ENCODE assay signal across 9 cellular contexts in genomic region chr11:105035262-105035620, GRCh38.
DNase-seq lines count a peak whose midpoint lies in the region; ATAC-seq lines count a peak whose summit lies in the region.
"Had no signal": no experiment of that assay in that cellular context is flagged by ENCODE, and none has a peak within 500 bp of the region (broad histone marks: within the 10 kb centered on the region; RNA-seq: fewer than 3 reads in every experiment).

No MANE protein-coding gene starts in this region.

- ATAC-seq in HG03175 (IDR thresholded peaks at IDR 0.05; ENCODE audit: unreplicated experiment): peak; percentile 28
- peak; percentile 23 for ATAC-seq in effector memory CD8-positive, alpha-beta T cell (replicated peaks)
- peak; percentile 12 to 35 for ATAC-seq in stimulated activated naive B cell treated with anti-CD40 and anti-IgM and Interleukin-4, amounts not matched to agents 10 μg/mL and 1 μg/mL and 100 μg/mL, for 72 hours (replicated peaks)

- peak overlapping the region; percentile 93 for H3K4me3 Mint-ChIP-seq in T-helper 1 cell treated with Interleukin-12 subunit alpha and Interleukin-12 subunit beta and Interleukin-4 antibody, amounts not matched to agents 30 μg/mL and 1 μg/mL, for 36 hours
- H3K4me3 Mint-ChIP-seq in effector memory CD8-positive, alpha-beta T cell: peak overlapping the region; percentile 91 to 92
- peak overlapping the region; percentile 84 to 93 for H3K4me3 Mint-ChIP-seq in stimulated activated naive B cell treated with anti-CD40 and anti-IgM and Interleukin-4, amounts not matched to agents 10 μg/mL and 1 μg/mL and 100 μg/mL, for 72 hours
- H3K4me3 Mint-ChIP-seq: nephron had no signal

- peaks cover 43% of the 10 kb centered on the region for H3K36me3 Mint-ChIP-seq in T-helper 1 cell treated with Interleukin-12 subunit alpha and Interleukin-12 subunit beta and Interleukin-4 antibody, amounts not matched to agents 30 μg/mL and 1 μg/mL, for 36 hours (ENCODE audit: low read depth)
- peaks cover 38% of the 10 kb centered on the region for H3K36me3 Mint-ChIP-seq in effector memory CD8-positive, alpha-beta T cell (ENCODE audit: insufficient read depth)
- H3K36me3 Mint-ChIP-seq in stimulated activated naive B cell treated with anti-CD40 and anti-IgM and Interleukin-4, amounts not matched to agents 10 μg/mL and 1 μg/mL and 100 μg/mL, for 72 hours: peaks cover 10 to 34% of the 10 kb centered on the region in 2 donors

- no peak for DNase-seq in T-helper 1 cell
- no peak for DNase-seq in effector memory CD8-positive, alpha-beta T cell
- no peak for DNase-seq in stimulated activated naive B cell treated with anti-CD40 and anti-IgM and Interleukin-4, amounts not matched to agents 10 μg/mL and 1 μg/mL and 100 μg/mL, for 72 hours
- no peak for DNase-seq in OCI-M1 (lab: John Stamatoyannopoulos, UW)
- DNase-seq in activated CD8-positive, alpha-beta memory T cell treated with anti-CD3 and anti-CD28 coated beads for 24 hours: no peak
- no peak for DNase-seq in activated CD4-positive, alpha-beta T cell treated with anti-CD3 and anti-CD28 coated beads, Interleukin-2, amount 50 U/mL, for 1 hour

- H3K9me3 Mint-ChIP-seq in T-helper 1 cell treated with Interleukin-12 subunit alpha and Interleukin-12 subunit beta and Interleukin-4 antibody, amounts not matched to agents 30 μg/mL and 1 μg/mL, for 36 hours: peaks cover 9% of the 10 kb centered on the region
- no peaks in the 10 kb centered on the region for H3K9me3 Mint-ChIP-seq in effector memory CD8-positive, alpha-beta T cell
- H3K9me3 Mint-ChIP-seq in stimulated activated naive B cell treated with anti-CD40 and anti-IgM and Interleukin-4, amounts not matched to agents 10 μg/mL and 1 μg/mL and 100 μg/mL, for 72 hours: peaks cover 3 to 4% of the 10 kb centered on the region in 2 donors

- peaks cover 28% of the 10 kb centered on the region for H3K4me1 Mint-ChIP-seq in T-helper 1 cell treated with Interleukin-12 subunit alpha and Interleukin-12 subunit beta and Interleukin-4 antibody, amounts not matched to agents 30 μg/mL and 1 μg/mL, for 36 hours (ENCODE audit: low read depth)
- peaks cover 41 to 48% of the 10 kb centered on the region in 2 donors for H3K4me1 Mint-ChIP-seq in effector memory CD8-positive, alpha-beta T cell (ENCODE audit: low read depth in 2 of 2)
- peaks cover 36 to 45% of the 10 kb centered on the region in 2 donors for H3K4me1 Mint-ChIP-seq in stimulated activated naive B cell treated with anti-CD40 and anti-IgM and Interleukin-4, amounts not matched to agents 10 μg/mL and 1 μg/mL and 100 μg/mL, for 72 hours
- H3K4me1 Mint-ChIP-seq: nephron had no signal

- H3K27ac Mint-ChIP-seq in T-helper 1 cell treated with Interleukin-12 subunit alpha and Interleukin-12 subunit beta and Interleukin-4 antibody, amounts not matched to agents 30 μg/mL and 1 μg/mL, for 36 hours: peak overlapping the region; percentile 91
- peak overlapping the region; percentile 97 to 99 for H3K27ac Mint-ChIP-seq in effector memory CD8-positive, alpha-beta T cell
- peak overlapping the region; percentile 95 for H3K27ac Mint-ChIP-seq in stimulated activated naive B cell treated with anti-CD40 and anti-IgM and Interleukin-4, amounts not matched to agents 10 μg/mL and 1 μg/mL and 100 μg/mL, for 72 hours

- H3K27me3 Mint-ChIP-seq in T-helper 1 cell treated with Interleukin-12 subunit alpha and Interleukin-12 subunit beta and Interleukin-4 antibody, amounts not matched to agents 30 μg/mL and 1 μg/mL, for 36 hours (ENCODE audit: low read depth): no peaks in the 10 kb centered on the region
- no peaks in the 10 kb centered on the region for H3K27me3 Mint-ChIP-seq in effector memory CD8-positive, alpha-beta T cell
- no peaks in the 10 kb centered on the region for H3K27me3 Mint-ChIP-seq in stimulated activated naive B cell treated with anti-CD40 and anti-IgM and Interleukin-4, amounts not matched to agents 10 μg/mL and 1 μg/mL and 100 μg/mL, for 72 hours
